In the genomic region with DNA sequence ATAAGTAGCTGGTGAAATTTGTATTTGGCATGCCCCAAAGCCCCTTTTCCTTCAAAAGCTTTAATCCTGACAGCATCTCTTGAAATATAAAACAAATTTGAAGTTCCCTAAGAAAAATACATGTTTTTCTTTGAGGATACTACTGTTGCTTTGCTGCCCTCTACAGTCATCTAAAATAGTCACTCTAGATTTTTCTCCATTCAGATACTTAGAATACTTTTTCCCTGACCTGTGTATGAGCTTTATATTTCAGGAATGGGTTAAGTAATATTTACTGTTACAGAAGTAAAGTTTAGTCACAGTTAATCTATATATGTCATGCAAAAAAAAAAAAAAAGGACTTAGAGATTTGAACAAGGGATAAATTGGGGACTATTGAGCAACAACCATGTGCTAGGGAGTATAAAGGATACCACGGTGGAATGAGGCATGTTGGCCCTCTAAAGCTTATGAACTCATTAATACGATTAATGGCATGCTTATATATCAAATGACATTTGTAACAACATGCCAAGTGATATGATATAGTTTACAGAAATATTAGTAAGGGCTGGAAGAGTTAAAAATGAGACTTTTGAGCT, we compare ENCODE assay signal across 8 cellular contexts. TPM values are rescaled to one million over a fixed set of nuclear protein-coding genes. Genes with fewer than 3 reads are reported as not detected.
A peak's percentile ranks its signal among the peaks of the same experiment; 100 is the strongest.
DNase-seq lines count a peak whose midpoint lies in the region; ATAC-seq and TF ChIP-seq lines count a peak whose summit lies in the region.

No MANE protein-coding gene starts in this region.

- no peaks in the 10 kb centered on the region for H3K9me2 ChIP-seq in Loucy (replicated peaks; ENCODE audit: low read depth, low read length)

- H3K4me3 ChIP-seq in Loucy (ENCODE audit: low read length, poor library complexity, severe bottlenecking): no peak overlapping the region
- no peak overlapping the region for H3K4me3 ChIP-seq in choroid plexus epithelial cell (ENCODE audit: low read depth, low read length)

- 0 out of 2 replicates have a peak, but pooled peaks cover 10% of the 10 kb centered on the region for H3K79me2 ChIP-seq in Loucy (ENCODE audit: insufficient read depth, low read length)

- DNase-seq in D341Med (ENCODE audit: low spot score) (peak; percentile 16), choroid plexus epithelial cell (ENCODE audit: low read depth) (peak; percentile 73), myocyte (ENCODE audit: low read depth) (peak; percentile 55), GF-D8 (lab: John Stamatoyannopoulos, UW) (no peak), omental fat pad (ENCODE audit: low spot score) (no peak)

- H3K4me1 ChIP-seq in Loucy (ENCODE audit: insufficient read depth, low read length, poor library complexity, severe bottlenecking): peaks cover 26% of the 10 kb centered on the region

- no peaks in the 10 kb centered on the region for H3K9me3 ChIP-seq in Loucy (ENCODE audit: insufficient read depth, low read depth, low read length)

- no peak overlapping the region for H3K4me2 ChIP-seq in Loucy (ENCODE audit: low read depth, low read length, poor library complexity, severe bottlenecking)

- TF ChIP-seq CTCF in Loucy (conservative IDR thresholded peaks at IDR 0.05; ENCODE audit: low read length) (peak; percentile 70), choroid plexus epithelial cell (conservative IDR thresholded peaks at IDR 0.05; ENCODE audit: low read depth, low read length) (peak; percentile 58), omental fat pad (IDR thresholded peaks at IDR 0.05) (no peak)

- H3F3A ChIP-seq in Loucy (ENCODE audit: low read depth): no peaks in the 10 kb centered on the region

- ATAC-seq in HG03378 (IDR thresholded peaks at IDR 0.05; ENCODE audit: unreplicated experiment) (no peak), HG03280 (IDR thresholded peaks at IDR 0.05; ENCODE audit: unreplicated experiment) (no peak), omental fat pad (ENCODE audit: low FRiP score) (no peak)

- no peaks in the 10 kb centered on the region for H3K27me3 ChIP-seq in Loucy (ENCODE audit: insufficient read depth, low read length, poor library complexity, severe bottlenecking)

- H3K9ac ChIP-seq in Loucy (ENCODE audit: low read depth, low read length, poor library complexity, severe bottlenecking): no peak overlapping the region

- no peak overlapping the region for H2AFZ ChIP-seq in Loucy (ENCODE audit: low read length)

- H4K20me1 ChIP-seq in Loucy (ENCODE audit: insufficient read depth, low read length, poor library complexity, severe bottlenecking): peaks cover 3% of the 10 kb centered on the region

- H3K36me3 ChIP-seq in Loucy (ENCODE audit: insufficient read depth, low read length): no peaks in the 10 kb centered on the region

RNA-seq across cellular contexts. Expression of a gene that starts 8.8 kb away (rescaled TPM):
- total RNA-seq in myocyte (24.1 and 34.4 TPM in 2 replicates), omental fat pad (10 to 100 TPM; 16.0 to 33.4 (median 30.3) TPM)
- polyA plus RNA-seq in myocyte (2012): 19.1 TPM

Comparison
In these comparisons a context has a peak if more than half of its experiments do, and no peak if none do; other contexts are left out.
1. DNase-seq: peak in D341Med (single experiment), choroid plexus epithelial cell (single experiment) and myocyte (single experiment); none in GF-D8 (single experiment) and omental fat pad (single experiment).
2. CTCF ChIP-seq: peak in Loucy (single experiment) and choroid plexus epithelial cell (single experiment); none in omental fat pad (0 of 3).